ENCODE assay signal across 8 cellular contexts in genomic region chr19:13872695-13873389, GRCh38. TPM values are rescaled to one million over a fixed set of nuclear protein-coding genes. Genes with fewer than 3 reads are reported as not detected.
DNase-seq lines count a peak whose midpoint lies in the region; ATAC-seq and TF ChIP-seq lines count a peak whose summit lies in the region.

No MANE protein-coding gene starts in this region.

- H3K36me3 Mint-ChIP-seq in CD8-positive, alpha-beta memory T cell: no peaks in the 10 kb centered on the region
- H3K36me3 Mint-ChIP-seq in chondrocyte (ENCODE audit: low read depth): no peaks in the 10 kb centered on the region

- no peak overlapping the region for H2BK5ac ChIP-seq in mesenchymal stem cell (ENCODE audit: low read depth, low read length, poor library complexity, severe bottlenecking)

- H4K91ac ChIP-seq in mesenchymal stem cell (ENCODE audit: low read length): no peak overlapping the region

- peak overlapping the region; percentile 76 for H3K4me2 ChIP-seq in mesenchymal stem cell (ENCODE audit: low read length, poor library complexity, severe bottlenecking)

- peak overlapping the region; percentile 12 for H2BK15ac ChIP-seq in mesenchymal stem cell (ENCODE audit: low read depth, poor library complexity, severe bottlenecking)

- no peaks in the 10 kb centered on the region for H3K9me3 Mint-ChIP-seq in CD8-positive, alpha-beta memory T cell
- no peaks in the 10 kb centered on the region for H3K9me3 Mint-ChIP-seq in chondrocyte (ENCODE audit: low read depth)

- DNase-seq in CD8-positive, alpha-beta memory T cell: peak in 1 of 5 donors; percentile 46
- peak; percentile 48 for DNase-seq in NOMO-1 treated with DMSO at 0.1 percent for 48 hours (lab: John Stamatoyannopoulos, UW; ENCODE audit: unreplicated experiment)
- no peak for DNase-seq in chondrocyte (ENCODE audit: low spot score)
- DNase-seq in mesenchymal stem cell: no peak
- no peak for DNase-seq in NCI-H226
- no peak for DNase-seq in hepatic stellate cell (ENCODE audit: low spot score)
- no peak for DNase-seq in MV-4-11 (lab: John Stamatoyannopoulos, UW)

- H2BK12ac ChIP-seq in mesenchymal stem cell (ENCODE audit: low read length in 2 of 2): no peak overlapping the region

- H3K4ac ChIP-seq in mesenchymal stem cell (ENCODE audit: low read depth in 1 of 2, low read length in 2 of 2): no peak overlapping the region

- no peaks in the 10 kb centered on the region for H3K4me1 ChIP-seq in CD8-positive, alpha-beta memory T cell (ENCODE audit: insufficient read depth, low read length)
- peaks cover 7% of the 10 kb centered on the region for H3K4me1 ChIP-seq in mesenchymal stem cell (ENCODE audit: control insufficient read depth, insufficient read depth, low read depth, low read length)

- 4% methylated on average over 42 of the region's 45 CpGs for WGBS in mesenchymal stem cell

- peak overlapping the region; percentile 54 for H3K27ac ChIP-seq in CD8-positive, alpha-beta memory T cell (ENCODE audit: low read depth, low read length)
- no peak overlapping the region for H3K27ac ChIP-seq in mesenchymal stem cell (ENCODE audit: low read length, poor library complexity, severe bottlenecking)

- peaks cover 14 to 18% of the 10 kb centered on the region in 2 donors for H3K27me3 Mint-ChIP-seq in CD8-positive, alpha-beta memory T cell
- no peaks in the 10 kb centered on the region for H3K27me3 Mint-ChIP-seq in chondrocyte (ENCODE audit: low read depth)

- H4K8ac ChIP-seq in mesenchymal stem cell (ENCODE audit: low read length): peak overlapping the region; percentile 45

- no peaks in the 10 kb centered on the region for H3K27me3 ChIP-seq in CD8-positive, alpha-beta memory T cell (ENCODE audit: insufficient read depth, low read length, poor library complexity, severe bottlenecking)
- H3K27me3 ChIP-seq in mesenchymal stem cell (ENCODE audit: control insufficient read depth in 1 of 2, insufficient read depth in 1 of 2, low read length in 2 of 2): peaks cover 4 to 20% of the 10 kb centered on the region in 2 experiments

- POLR2A ChIA-PET in CD8-positive, alpha-beta memory T cell (lab: Charles Lee): interaction anchor here (0.7 kb wide), 1 partner anchor 675 kb away, joined by 3 read pairs; no protein-coding TSS in a partner anchor

- H3K36me3 ChIP-seq in CD8-positive, alpha-beta memory T cell (ENCODE audit: insufficient read depth, low read length): no peaks in the 10 kb centered on the region
- H3K36me3 ChIP-seq in mesenchymal stem cell (ENCODE audit: control insufficient read depth in 1 of 2, insufficient read depth in 2 of 2, low read depth in 1 of 2, low read length in 2 of 2): peaks cover 0 to 2% of the 10 kb centered on the region in 2 experiments

- H3K9ac ChIP-seq in mesenchymal stem cell (ENCODE audit: low read length): peak overlapping the region; percentile 12

- H3K4me1 Mint-ChIP-seq in CD8-positive, alpha-beta memory T cell: peaks cover 0 to 11% (median 2%) of the 10 kb centered on the region in 3 donors
- peaks cover 3% of the 10 kb centered on the region for H3K4me1 Mint-ChIP-seq in chondrocyte (ENCODE audit: low read depth)

- no peak overlapping the region for H2BK120ac ChIP-seq in mesenchymal stem cell (ENCODE audit: low read depth, low read length)

- TF ChIP-seq CTCF in chondrocyte (IDR thresholded peaks at IDR 0.05): peak; percentile 28

- ATAC-seq in GM21515 (IDR thresholded peaks at IDR 0.05; ENCODE audit: unreplicated experiment): no peak

- no peak overlapping the region for H3K23ac ChIP-seq in mesenchymal stem cell (ENCODE audit: low read length in 2 of 2)

- H2AK5ac ChIP-seq in mesenchymal stem cell (ENCODE audit: low read length, severe bottlenecking): no peak overlapping the region

- H3K27ac Mint-ChIP-seq in CD8-positive, alpha-beta memory T cell: peak overlapping the region in 3 of 8 donors; percentile 50 to 68 (median 58)
- H3K27ac Mint-ChIP-seq in chondrocyte (ENCODE audit: unreplicated experiment): peak overlapping the region; percentile 54

- H3K4me3 ChIP-seq in CD8-positive, alpha-beta memory T cell (ENCODE audit: low read length): no peak overlapping the region
- H3K4me3 ChIP-seq in mesenchymal stem cell (ENCODE audit: insufficient read depth in 1 of 2, low read depth in 1 of 2, low read length in 2 of 2): peak overlapping the region; percentile 41 to 42

- peak overlapping the region in 6 of 7 donors; percentile 46 to 85 (median 58) for H3K4me3 Mint-ChIP-seq in CD8-positive, alpha-beta memory T cell
- H3K4me3 Mint-ChIP-seq in chondrocyte (ENCODE audit: unreplicated experiment): no peak overlapping the region

- H3K9me3 ChIP-seq in CD8-positive, alpha-beta memory T cell (ENCODE audit: low read length): no peaks in the 10 kb centered on the region
- no peaks in the 10 kb centered on the region for H3K9me3 ChIP-seq in mesenchymal stem cell (ENCODE audit: control insufficient read depth, low read length)

- H3K18ac ChIP-seq in mesenchymal stem cell (ENCODE audit: low read depth in 1 of 2, low read length in 2 of 2): peak overlapping the region in 1 of 2 experiments; percentile 68

- H3K14ac ChIP-seq in mesenchymal stem cell (ENCODE audit: low read length in 2 of 2): no peak overlapping the region

- H2AFZ ChIP-seq in mesenchymal stem cell (ENCODE audit: low read depth, low read length): peak overlapping the region; percentile 44

- peaks cover 1% of the 10 kb centered on the region for H3K79me1 ChIP-seq in mesenchymal stem cell (replicated peaks; ENCODE audit: low read length, poor library complexity, severe bottlenecking)

- CTCF ChIA-PET in CD8-positive, alpha-beta memory T cell (lab: Charles Lee): interaction anchor here (1.2 kb wide), 1 partner anchor 98 kb away, joined by 3 read pairs; no protein-coding TSS in a partner anchor

RNA-seq across cellular contexts. Expression of gene NANOS3, which starts 4.1 kb away (rescaled TPM):
- total RNA-seq in CD8-positive, alpha-beta memory T cell: 1 to 10 TPM in 1 of 2 experiments, under 1 TPM in 1; 0.90 to 1.5 TPM
- polyA plus RNA-seq in CD8-positive, alpha-beta memory T cell: not detected
- 4.4 to 6.7 TPM (median 4.7 TPM) in 3 replicates for total RNA-seq in chondrocyte
- polyA plus RNA-seq in mesenchymal stem cell (2013, experiment 1 of 2): 1.4 TPM
- 3.1 TPM for polyA plus RNA-seq in mesenchymal stem cell (2013, experiment 2 of 2)

RNA-seq across cellular contexts. Expression of gene BRME1, which starts 33.1 kb away (rescaled TPM):
- 1 to 10 TPM; 6.8 to 8.2 TPM for total RNA-seq in CD8-positive, alpha-beta memory T cell
- polyA plus RNA-seq in CD8-positive, alpha-beta memory T cell: 3.5 TPM
- 2.9 to 3.5 TPM (median 3.0 TPM) in 3 replicates for total RNA-seq in chondrocyte
- 0.22 TPM for polyA plus RNA-seq in mesenchymal stem cell (2013, experiment 1 of 2)
- polyA plus RNA-seq in mesenchymal stem cell (2013, experiment 2 of 2): 0.22 TPM

RNA-seq across cellular contexts. Expression of gene CC2D1A, which starts 33.2 kb away (rescaled TPM):
- total RNA-seq in CD8-positive, alpha-beta memory T cell: 10 to 100 TPM; 30.8 to 31.0 TPM
- 15.3 TPM for polyA plus RNA-seq in CD8-positive, alpha-beta memory T cell
- total RNA-seq in chondrocyte: 33.7 to 42.9 TPM (median 35.2 TPM) in 3 replicates
- polyA plus RNA-seq in mesenchymal stem cell (2013, experiment 1 of 2): 15.2 TPM
- 15.0 TPM for polyA plus RNA-seq in mesenchymal stem cell (2013, experiment 2 of 2)
